Comparison of ENCODE assay signal across 21 cellular contexts in genomic region chr3:10150987-10151386, GRCh38. TPM values are rescaled to one million over a fixed set of nuclear protein-coding genes. Genes with fewer than 3 reads are reported as not detected.
DNase-seq lines count a peak whose midpoint lies in the region; ATAC-seq, FAIRE-seq and TF ChIP-seq lines count a peak whose summit lies in the region.
"Had no signal": no experiment of that assay in that cellular context is flagged by ENCODE, and none has a peak within 500 bp of the region (broad histone marks: within the 10 kb centered on the region; RNA-seq: fewer than 3 reads in every experiment).

No MANE protein-coding gene starts in this region.

- intact Hi-C loops in dendritic cell treated with granulocyte-macrophage colony-stimulating factor and Interleukin-4, amounts not matched to agents 40 ng/mL and 50 ng/mL, for 4 days (cut with micrococcal nuclease) = no loop called here

- ATAC-seq in A549 (no peak), HG03354 (IDR thresholded peaks at IDR 0.05; ENCODE audit: poor library complexity, severe bottlenecking, unreplicated experiment) (no peak), GM21423 (IDR thresholded peaks at IDR 0.05; ENCODE audit: unreplicated experiment) (no peak)
- ATAC-seq: GM23338 had no signal

- no peak for TF ChIP-seq POLR2A in A549 (IDR thresholded peaks at IDR 0.05; ENCODE audit: low read length)

- H3K4me3 Mint-ChIP-seq in dendritic cell treated with granulocyte-macrophage colony-stimulating factor and Interleukin-4, amounts not matched to agents 40 ng/mL and 50 ng/mL, for 4 days = no peak overlapping the region
- H3K4me3 Mint-ChIP-seq: CD14-positive monocyte; CD4-positive, alpha-beta memory T cell; GM23338; HFFc6; IgD-negative memory B cell had no signal

- no peak for FAIRE-seq in A549 (lab: Jason Lieb, UNC)
- FAIRE-seq: GM12892, GM18507, H54, HTR-8/SVneo had no signal

- no peaks in the 10 kb centered on the region for H3K9me3 Mint-ChIP-seq in dendritic cell treated with granulocyte-macrophage colony-stimulating factor and Interleukin-4, amounts not matched to agents 40 ng/mL and 50 ng/mL, for 4 days
- H3K9me3 Mint-ChIP-seq: CD14-positive monocyte, GM23338, HFFc6, IgD-negative memory B cell had no signal

- POLR2A ChIA-PET in A549 (lab: Yijun Ruan, JAX) = interaction anchor here (0.9 kb wide), 1 partner anchor 9 kb away, joined by 3 read pairs; no protein-coding TSS in a partner anchor

- H3K27ac ChIP-seq in 22Rv1 (peak overlapping the region; percentile 17; the same call in 1 of the 2 replicates), A549 (no peak overlapping the region)
- H3K27ac ChIP-seq: BLaER1 had no signal

- H3K4me1 Mint-ChIP-seq in dendritic cell treated with granulocyte-macrophage colony-stimulating factor and Interleukin-4, amounts not matched to agents 40 ng/mL and 50 ng/mL, for 4 days (ENCODE audit: low read depth) = peaks cover 27% of the 10 kb centered on the region
- H3K4me1 Mint-ChIP-seq: GM23338 had no signal

- CTCF ChIA-PET in A549 (lab: Yijun Ruan, JAX) = interaction anchor here (2.1 kb wide), 1 partner anchor 9 kb away, joined by 9 read pairs; the partner anchor contains the start of gene VHL

- H3K4me3 ChIP-seq in A549 = no peak overlapping the region
- H3K4me3 ChIP-seq: BLaER1, GM23338 had no signal

- H3K9me3 ChIP-seq in A549 = no peaks in the 10 kb centered on the region
- H3K9me3 ChIP-seq: BLaER1 had no signal

- peak overlapping the region; percentile 91 for H3K27ac Mint-ChIP-seq in dendritic cell treated with granulocyte-macrophage colony-stimulating factor and Interleukin-4, amounts not matched to agents 40 ng/mL and 50 ng/mL, for 4 days
- H3K27ac Mint-ChIP-seq: GM23338, HFFc6, IgD-negative memory B cell had no signal

- H3K4me2 ChIP-seq in A549 = no peak overlapping the region
- H3K4me2 ChIP-seq: BLaER1, GM23338 had no signal

- TF ChIP-seq RAD21 in A549 (conservative IDR thresholded peaks at IDR 0.05 in 1 of 2, IDR thresholded peaks at IDR 0.05 in 1 of 2) = no peak

- TF ChIP-seq EP300 in A549 (IDR thresholded peaks at IDR 0.05) = no peak

- 81% methylated on average over 6 of the region's 6 CpGs for WGBS in A549 (ENCODE audit: missing lambda C conversion rate)

- no peaks in the 10 kb centered on the region for H3K4me1 ChIP-seq in A549

- H3K27me3 Mint-ChIP-seq in dendritic cell treated with granulocyte-macrophage colony-stimulating factor and Interleukin-4, amounts not matched to agents 40 ng/mL and 50 ng/mL, for 4 days = no peaks in the 10 kb centered on the region
- H3K27me3 Mint-ChIP-seq: CD4-positive, alpha-beta memory T cell; IgD-negative memory B cell had no signal

- no peak for TF ChIP-seq CTCF in 22Rv1 (IDR thresholded peaks at IDR 0.05)
- TF ChIP-seq CTCF in A549 (IDR thresholded peaks at IDR 0.05) = no peak

- H3K36me3 Mint-ChIP-seq in dendritic cell treated with granulocyte-macrophage colony-stimulating factor and Interleukin-4, amounts not matched to agents 40 ng/mL and 50 ng/mL, for 4 days (ENCODE audit: low read depth) = peaks cover 95% of the 10 kb centered on the region

- DNase-seq in A549 (ENCODE audit: low read depth in 1 of 2, low spot score in 1 of 2) (no peak), NCI-H187 (lab: John Stamatoyannopoulos, UW) (no peak)
- DNase-seq: CD4-positive, alpha-beta memory T cell; DMS153; DMS79; GDM1; HCEC 1CT; HFFc6 had no signal

TF ChIP-seq in A549, 52 proteins besides CTCF, POLR2A, EP300 and RAD21:
- TF ChIP-seq FOXS1 (CRISPR knock-in tag; IDR thresholded peaks at IDR 0.05) (no peak), MAFK (IDR thresholded peaks at IDR 0.05; ENCODE audit: partially characterized antibody) (peak; percentile 85)
- TF ChIP-seq, protein P1, sequence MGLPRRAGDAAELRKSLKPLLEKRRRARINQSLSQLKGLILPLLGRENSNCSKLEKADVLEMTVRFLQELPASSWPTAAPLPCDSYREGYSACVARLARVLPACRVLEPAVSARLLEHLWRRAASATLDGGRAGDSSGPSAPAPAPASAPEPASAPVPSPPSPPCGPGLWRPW (IDR thresholded peaks at IDR 0.05) = no peak
TF ChIP-seq in A549: peak in this region for 1.

RNA-seq across cellular contexts. Expression of gene VHL, which starts 9.4 kb away (rescaled TPM):
- polyA plus RNA-seq in A549 (2011; rRNA removed) = 19.7 and 23.8 TPM in 2 replicates
- polyA plus RNA-seq in A549 (2012; cell fraction: cytosol; rRNA removed) = 7.1 and 9.1 TPM in 2 replicates
- polyA plus RNA-seq in A549 (2012; cell fraction: nucleus; rRNA removed) = 7.2 and 14.4 TPM in 2 replicates
- polyA plus RNA-seq in A549 (2017; fragmentation: RNase III; extraction: RNeasy Plus Mini Kit Qiagen cat#74134 plus additional on column Dnase treatment) = 40.7 to 41.4 TPM (median 41.2 TPM) in 3 replicates
- 20.6 and 24.7 TPM in 2 replicates for polyA minus RNA-seq in A549 (2011; rRNA and poly(A)+ RNA removed)

RNA-seq across cellular contexts. Expression of gene IRAK2, which starts 13.7 kb away (rescaled TPM):
- 12.5 and 15.3 TPM in 2 replicates for polyA plus RNA-seq in A549 (2011; rRNA removed)
- 6.9 and 9.6 TPM in 2 replicates for polyA plus RNA-seq in A549 (2012; cell fraction: cytosol; rRNA removed)
- polyA plus RNA-seq in A549 (2012; cell fraction: nucleus; rRNA removed) = 8.7 and 12.0 TPM in 2 replicates
- 7.8 to 9.1 TPM (median 7.9 TPM) in 3 replicates for polyA plus RNA-seq in A549 (2017; fragmentation: RNase III; extraction: RNeasy Plus Mini Kit Qiagen cat#74134 plus additional on column Dnase treatment)
- polyA minus RNA-seq in A549 (2011; rRNA and poly(A)+ RNA removed) = 11.3 and 13.5 TPM in 2 replicates

RNA-seq across cellular contexts. Expression of gene BRK1, which starts 35.5 kb away (rescaled TPM):
- polyA plus RNA-seq in A549 (2011; rRNA removed) (173 and 189 TPM in 2 replicates), A549 (2017; fragmentation: RNase III; extraction: RNeasy Plus Mini Kit Qiagen cat#74134 plus additional on column Dnase treatment) (184 to 200 TPM (median 191 TPM) in 3 replicates)
- 118 and 148 TPM in 2 replicates for polyA plus RNA-seq in A549 (2012; cell fraction: cytosol; rRNA removed)
- 27.4 and 30.9 TPM in 2 replicates for polyA plus RNA-seq in A549 (2012; cell fraction: nucleus; rRNA removed)
- 55.2 and 61.2 TPM in 2 replicates for polyA minus RNA-seq in A549 (2011; rRNA and poly(A)+ RNA removed)

RNA-seq across cellular contexts. Expression of gene FANCD2OS, which starts 42.9 kb away (rescaled TPM):
- not detected in 2 replicates for polyA plus RNA-seq in A549 (2011; rRNA removed)
- polyA plus RNA-seq in A549 (2012; cell fraction: cytosol; rRNA removed) = not detected in 2 replicates
- polyA plus RNA-seq in A549 (2012; cell fraction: nucleus; rRNA removed) = not detected in 2 replicates
- not detected in 3 replicates for polyA plus RNA-seq in A549 (2017; fragmentation: RNase III; extraction: RNeasy Plus Mini Kit Qiagen cat#74134 plus additional on column Dnase treatment)
- not detected in 2 replicates for polyA minus RNA-seq in A549 (2011; rRNA and poly(A)+ RNA removed)
- polyA plus RNA-seq: AG04450; CD14-positive monocyte; CD4-positive, alpha-beta memory T cell; IgD-negative memory B cell had no signal
